In genomic region chr3:10115326-10116137, GRCh38 we compare ENCODE assay signal across 1 cellular context.
TF ChIP-seq lines count a peak whose summit lies in the region.

Gene BRK1 (plus strand): TSS chr3:10115675. CDS start chr3:10115702, 27 bp downstream.

TF ChIP-seq in A549, 52 proteins besides CTCF, POLR2A, EP300 and RAD21 (continued from another document):
- TF ChIP-seq PBX3 (IDR thresholded peaks at IDR 0.05), result no peak
- no peak for TF ChIP-seq FOXS1 (CRISPR knock-in tag; IDR thresholded peaks at IDR 0.05)
- TF ChIP-seq SMC3 (IDR thresholded peaks at IDR 0.05), result 0 out of 3 replicates have a peak, but pooled peaks have one; percentile 7
- no peak for TF ChIP-seq CBX8 (IDR thresholded peaks at IDR 0.05)
- TF ChIP-seq MAZ (IDR thresholded peaks at IDR 0.05; ENCODE audit: borderline replicate concordance, low read depth, low read length), result no peak
- no peak for TF ChIP-seq BHLHE40 (IDR thresholded peaks at IDR 0.05; ENCODE audit: low read depth, low read length)
- no peak for TF ChIP-seq FOSB (CRISPR knock-in tag; IDR thresholded peaks at IDR 0.05)
- no peak for TF ChIP-seq RCOR1 (IDR thresholded peaks at IDR 0.05; ENCODE audit: low read depth, low read length)
- no peak for TF ChIP-seq REST (IDR thresholded peaks at IDR 0.05)
- TF ChIP-seq NPAS2 (CRISPR knock-in tag; IDR thresholded peaks at IDR 0.05; ENCODE audit: borderline replicate concordance), result no peak
- TF ChIP-seq ELK1 (IDR thresholded peaks at IDR 0.05; ENCODE audit: low read depth, low read length), result no peak
- no peak for TF ChIP-seq ESRRA (IDR thresholded peaks at IDR 0.05; ENCODE audit: borderline replicate concordance, low read length)
- TF ChIP-seq HES2 (IDR thresholded peaks at IDR 0.05), result no peak
- TF ChIP-seq HEYL (CRISPR knock-in tag; IDR thresholded peaks at IDR 0.05), result no peak
- TF ChIP-seq HDAC2 (IDR thresholded peaks at IDR 0.05), result no peak
- no peak for TF ChIP-seq ZFP36 (IDR thresholded peaks at IDR 0.05; ENCODE audit: borderline replicate concordance, partially characterized antibody)
- TF ChIP-seq NR3C1 (IDR thresholded peaks at IDR 0.05), result no peak
- TF ChIP-seq CHD2 (IDR thresholded peaks at IDR 0.05; ENCODE audit: low read length, partially characterized antibody), result no peak
- no peak for TF ChIP-seq EHF (CRISPR knock-in tag; IDR thresholded peaks at IDR 0.05)
- TF ChIP-seq MYC (IDR thresholded peaks at IDR 0.05; ENCODE audit: borderline replicate concordance, low read length), result 0 out of 2 replicates have a peak, but pooled peaks have one; percentile 60
- TF ChIP-seq GATA3 (IDR thresholded peaks at IDR 0.05; ENCODE audit: borderline replicate concordance), result no peak
- TF ChIP-seq KDM5A (IDR thresholded peaks at IDR 0.05), result 0 out of 2 replicates have a peak, but pooled peaks have one; percentile 26
- TF ChIP-seq EHMT2 (IDR thresholded peaks at IDR 0.05; ENCODE audit: low read depth), result no peak
TF ChIP-seq in A549: peak in this region for 8.
